Comparison of ENCODE assay signal across 25 cellular contexts in the genomic region with DNA sequence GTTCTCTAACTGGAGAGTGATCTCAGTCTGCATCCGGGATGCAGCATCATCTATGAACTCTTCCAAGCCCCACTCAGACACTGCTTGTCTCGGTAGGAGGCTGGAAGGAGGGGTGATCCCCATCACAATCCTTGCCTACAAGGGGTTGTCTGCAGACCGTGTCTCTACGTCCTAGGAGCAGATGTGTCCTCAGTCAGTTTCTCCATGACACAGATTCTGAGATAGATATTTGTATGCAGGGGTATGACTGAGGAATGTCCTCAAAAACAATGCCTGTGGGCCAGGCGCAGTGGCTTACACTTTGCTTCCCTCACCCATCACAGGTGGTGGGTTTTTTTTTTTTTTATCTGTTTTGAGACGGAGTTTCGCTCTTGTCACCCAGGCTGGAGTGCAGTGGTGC. TPM values are rescaled to one million over a fixed set of nuclear protein-coding genes. Genes with fewer than 3 reads are reported as not detected.
DNase-seq lines count a peak whose midpoint lies in the region; ATAC-seq and TF ChIP-seq lines count a peak whose summit lies in the region.
"Had no signal": no experiment of that assay in that cellular context is flagged by ENCODE, and none has a peak within 500 bp of the region (broad histone marks: within the 10 kb centered on the region; RNA-seq: fewer than 3 reads in every experiment).

No MANE protein-coding gene starts in this region.

- H2AFZ ChIP-seq in PC-9 (peak overlapping the region; percentile 28; the same call in 1 of the 2 replicates), neuronal stem cell (ENCODE audit: low read length) (peak overlapping the region; percentile 64)

- H3K27ac ChIP-seq in CD8-positive, alpha-beta T cell (ENCODE audit: low read depth, low read length) = peak overlapping the region; percentile 47
- H3K27ac ChIP-seq in PC-9 = no peak overlapping the region
- no peak overlapping the region for H3K27ac ChIP-seq in neuronal stem cell (replicated peaks; ENCODE audit: low read length)
- H3K27ac ChIP-seq: SK-N-MC had no signal

- H3K27me3 Mint-ChIP-seq in CD8-positive, alpha-beta T cell (ENCODE audit: low read depth) = peaks cover 14% of the 10 kb centered on the region
- H3K27me3 Mint-ChIP-seq in immature natural killer cell (ENCODE audit: low read depth in 3 of 3) = peaks cover 12 to 27% (median 17%) of the 10 kb centered on the region in 3 donors
- H3K27me3 Mint-ChIP-seq: CD4-positive, CD25-positive, alpha-beta regulatory T cell had no signal

- no peaks in the 10 kb centered on the region for H3K36me3 ChIP-seq in CD8-positive, alpha-beta T cell (ENCODE audit: insufficient read depth, low read length)
- H3K36me3 ChIP-seq in PC-9 (ENCODE audit: low read depth) (no peaks in the 10 kb centered on the region), neuronal stem cell (replicated peaks in 1 of 2; ENCODE audit: control insufficient read depth in 2 of 2, insufficient read depth in 2 of 2, low read length in 2 of 2) (no peaks in the 10 kb centered on the region)
- H3K36me3 ChIP-seq: BE2C had no signal

- H2AK5ac ChIP-seq in neuronal stem cell (ENCODE audit: low read depth, low read length) = no peak overlapping the region

- H3K27ac Mint-ChIP-seq in CD8-positive, alpha-beta T cell = no peak overlapping the region
- peak overlapping the region; percentile 93 to 100 (median 99) for H3K27ac Mint-ChIP-seq in immature natural killer cell
- H3K27ac Mint-ChIP-seq: IgD-negative memory B cell had no signal

- H3K18ac ChIP-seq in neuronal stem cell (ENCODE audit: low read length) = no peak overlapping the region

- no peaks in the 10 kb centered on the region for H3K79me1 ChIP-seq in neuronal stem cell (ENCODE audit: low read depth, low read length)

- BruUV-seq in PC-9 (replicated peaks; lab: Mats Ljungman, UMichigan) = no TSS peak

- H4K91ac ChIP-seq in neuronal stem cell (ENCODE audit: low read depth, low read length, poor library complexity) = no peak overlapping the region

- no peaks in the 10 kb centered on the region for H3K9me3 Mint-ChIP-seq in CD8-positive, alpha-beta T cell
- H3K9me3 Mint-ChIP-seq in immature natural killer cell = no peaks in the 10 kb centered on the region
- H3K9me3 Mint-ChIP-seq: IgD-negative memory B cell had no signal

- no peaks in the 10 kb centered on the region for H3K4me1 Mint-ChIP-seq in CD8-positive, alpha-beta T cell (ENCODE audit: low read depth)
- H3K4me1 Mint-ChIP-seq in immature natural killer cell = peaks cover 63 to 72% of the 10 kb centered on the region in 2 donors
- H3K4me1 Mint-ChIP-seq: IgD-negative memory B cell had no signal

- no peak for DNase-seq in CD8-positive, alpha-beta T cell
- DNase-seq in PC-9 (no peak), immature natural killer cell (peak; percentile 63 to 67 (median 64)), neuronal stem cell (ENCODE audit: low spot score) (no peak), cerebellar nuclear complex (lab: John Stamatoyannopoulos, UW) (no peak), DMS 273 (lab: John Stamatoyannopoulos, UW; ENCODE audit: unreplicated experiment) (no peak)
- no peak for DNase-seq in stimulated activated CD4-positive, alpha-beta T cell treated with anti-CD3 and anti-CD28 coated beads, Interleukin-15, amount 100 ng/mL, for 24 hours
- DNase-seq: BE2C; Calu3; CD4-positive, CD25-positive, alpha-beta regulatory T cell; GDM1; Karpas-422; MV-4-11; NCI-H1105 treated with DMSO at 0.1 percent for 48 hours; NCI-H2029 treated with DMSO at 0.1 percent for 48 hours; NCI-H2171 treated with DMSO at 0.1 percent for 48 hours; NCI-H446; NCI-H526; Right ventricle myocardium superior had no signal

- no CpG with 5 or more reads among the region's 7 CpGs for WGBS in neuronal stem cell (ENCODE audit: extremely low coverage in 2 of 2, insufficient read length in 2 of 2, insufficient replicate concordance in 1 of 2), 2 donors

- H3K9me2 ChIP-seq in PC-9 (ENCODE audit: insufficient read depth) = no peaks in the 10 kb centered on the region

- no peaks in the 10 kb centered on the region for H4K20me1 ChIP-seq in PC-9 (ENCODE audit: insufficient read depth)

- TF ChIP-seq CTCF in CD8-positive, alpha-beta T cell (IDR thresholded peaks at IDR 0.05) = no peak
- TF ChIP-seq CTCF in PC-9 (conservative IDR thresholded peaks at IDR 0.05) = no peak

- H3K4me3 ChIP-seq in CD8-positive, alpha-beta T cell (ENCODE audit: low read depth, low read length) = no peak overlapping the region
- no peak overlapping the region for H3K4me3 ChIP-seq in PC-9
- H3K4me3 ChIP-seq in neuronal stem cell (ENCODE audit: low read length in 2 of 2) = no peak overlapping the region
- H3K4me3 ChIP-seq: SK-N-MC had no signal

- no peaks in the 10 kb centered on the region for H3K79me2 ChIP-seq in PC-9 (ENCODE audit: low read depth)

- intact Hi-C loops in CD8-positive, alpha-beta T cell (cut with DNase I, micrococcal nuclease) = no loop called here
- intact Hi-C loops in PC-9 (cut with micrococcal nuclease; ENCODE audit: unreplicated experiment) = no loop called here

- 0 out of 2 replicates have a peak, but pooled peaks cover 5% of the 10 kb centered on the region for H3F3A ChIP-seq in PC-9 (ENCODE audit: insufficient read depth, low read depth)

- H2BK120ac ChIP-seq in neuronal stem cell (ENCODE audit: low read depth, low read length) = no peak overlapping the region

- H2BK12ac ChIP-seq in neuronal stem cell (ENCODE audit: low read length) = no peak overlapping the region

- H2BK5ac ChIP-seq in neuronal stem cell (ENCODE audit: low read length) = no peak overlapping the region

- peaks cover 4% of the 10 kb centered on the region for H3K4me1 ChIP-seq in CD8-positive, alpha-beta T cell (ENCODE audit: insufficient read depth, low read length)
- H3K4me1 ChIP-seq in PC-9 (replicated peaks; ENCODE audit: insufficient read depth) (no peaks in the 10 kb centered on the region), neuronal stem cell (ENCODE audit: control insufficient read depth in 2 of 2, insufficient read depth in 1 of 2, low read depth in 1 of 2, low read length in 2 of 2) (peaks cover 0 to 3% of the 10 kb centered on the region in 2 donors)
- H3K4me1 ChIP-seq: BE2C had no signal

- H3K23ac ChIP-seq in neuronal stem cell (ENCODE audit: low read depth, low read length, poor library complexity) = no peak overlapping the region

- H3K9ac ChIP-seq in neuronal stem cell (ENCODE audit: low read depth, low read length, poor library complexity) = no peak overlapping the region

- H3K27me3 ChIP-seq in CD8-positive, alpha-beta T cell (ENCODE audit: insufficient read depth, low read length) = no peaks in the 10 kb centered on the region
- H3K27me3 ChIP-seq in PC-9 (ENCODE audit: insufficient read depth, low read depth) (peaks cover 22% of the 10 kb centered on the region), neuronal stem cell (ENCODE audit: control insufficient read depth in 3 of 3, insufficient read depth in 3 of 3, low read depth in 1 of 3, low read length in 3 of 3) (no peaks in the 10 kb centered on the region)

- no peaks in the 10 kb centered on the region for H3K36me3 Mint-ChIP-seq in CD8-positive, alpha-beta T cell
- peaks cover 16 to 19% (median 16%) of the 10 kb centered on the region in 3 donors for H3K36me3 Mint-ChIP-seq in immature natural killer cell
- H3K36me3 Mint-ChIP-seq: CD4-positive, CD25-positive, alpha-beta regulatory T cell; IgD-negative memory B cell had no signal

- no peak overlapping the region for H3K14ac ChIP-seq in neuronal stem cell (ENCODE audit: low read length)

- H3K4me2 ChIP-seq in PC-9 (no peak overlapping the region), neuronal stem cell (ENCODE audit: insufficient read depth, low read length, poor library complexity, severe bottlenecking) (no peak overlapping the region)

- H2BK15ac ChIP-seq in neuronal stem cell (ENCODE audit: low read length) = no peak overlapping the region

- CTCF ChIA-PET in CD8-positive, alpha-beta T cell (lab: Charles Lee) = no interaction called here
- CTCF ChIA-PET in PC-9 (lab: Charles Lee) = no interaction called here

- no peak overlapping the region for H4K8ac ChIP-seq in neuronal stem cell (ENCODE audit: low read depth, low read length)

- ATAC-seq in CD8-positive, alpha-beta T cell = no peak
- ATAC-seq in GM21786 (IDR thresholded peaks at IDR 0.05; ENCODE audit: unreplicated experiment) = no peak

- no peak overlapping the region for H3K4ac ChIP-seq in neuronal stem cell (ENCODE audit: low read length)

- H3K9me3 ChIP-seq in CD8-positive, alpha-beta T cell (ENCODE audit: low read length) = no peaks in the 10 kb centered on the region
- H3K9me3 ChIP-seq in PC-9 (ENCODE audit: insufficient read depth, low read depth) = no peaks in the 10 kb centered on the region
- H3K9me3 ChIP-seq in neuronal stem cell (replicated peaks in 1 of 2; ENCODE audit: control insufficient read depth in 2 of 2, insufficient read depth in 1 of 2, low read depth in 1 of 2, low read length in 2 of 2) = peaks cover 0 to 4% of the 10 kb centered on the region in 2 donors
- H3K9me3 ChIP-seq: BE2C had no signal

- POLR2A ChIA-PET in CD8-positive, alpha-beta T cell (lab: Charles Lee) = no interaction called here
- POLR2A ChIA-PET in PC-9 (lab: Charles Lee; ENCODE audit: unreplicated experiment) = no interaction called here

- H3K4me3 Mint-ChIP-seq in CD8-positive, alpha-beta T cell = no peak overlapping the region
- H3K4me3 Mint-ChIP-seq in immature natural killer cell = peak overlapping the region; percentile 97 to 99 (median 98)

RNA-seq across cellular contexts. Expression of gene NCR1, which starts 0.9 kb away (rescaled TPM):
- total RNA-seq in CD8-positive, alpha-beta T cell = 1 to 10 TPM; 1.4 to 1.7 TPM
- total RNA-seq in PC-9 (2021) = not detected in 2 replicates
- 100 to 1,000 TPM in 1 of 3 donors, 10 to 100 TPM in 2; 34.1 to 146 (median 61.1) TPM for polyA plus RNA-seq in immature natural killer cell
- not detected for polyA plus RNA-seq in neuronal stem cell (2013, experiment 1 of 2)
- polyA plus RNA-seq in neuronal stem cell (2013, experiment 2 of 2) = not detected
- total RNA-seq: A673; Calu3; CD4-positive, CD25-positive, alpha-beta regulatory T cell; M059J; Right ventricle myocardium superior; RPMI7951 had no signal

RNA-seq across cellular contexts. Expression of gene FCAR, which starts 32.8 kb away (rescaled TPM):
- under 1 TPM in 1 of 2 experiments, not detected in 1; 0.43 TPM for total RNA-seq in CD8-positive, alpha-beta T cell
- not detected in 2 replicates for total RNA-seq in PC-9 (2021)
- polyA plus RNA-seq in immature natural killer cell = under 1 TPM in 1 of 3 donors, not detected in 2; 0.46 TPM
- polyA plus RNA-seq in neuronal stem cell (2013, experiment 1 of 2) = not detected
- not detected for polyA plus RNA-seq in neuronal stem cell (2013, experiment 2 of 2)
- total RNA-seq: A673; Calu3; CD4-positive, CD25-positive, alpha-beta regulatory T cell; M059J; RPMI7951 had no signal

RNA-seq across cellular contexts. Expression of gene NLRP7, which starts 40.5 kb away (rescaled TPM):
- not detected for total RNA-seq in CD8-positive, alpha-beta T cell
- total RNA-seq in PC-9 (2021) = 0.25 and 0.50 TPM in 2 replicates
- 1 to 10 TPM in 1 of 3 donors, under 1 TPM in 1, not detected in 1; 0.27 to 2.0 TPM for polyA plus RNA-seq in immature natural killer cell
- polyA plus RNA-seq in neuronal stem cell (2013, experiment 1 of 2) = not detected
- polyA plus RNA-seq in neuronal stem cell (2013, experiment 2 of 2) = not detected
- total RNA-seq: A673; Calu3; CD4-positive, CD25-positive, alpha-beta regulatory T cell; M059J; Right ventricle myocardium superior; RPMI7951 had no signal
- polyA plus RNA-seq: CD4-positive, CD25-positive, alpha-beta regulatory T cell had no signal

RNA-seq across cellular contexts. Expression of gene KIR3DL2, which starts 56.6 kb away (rescaled TPM):
- 1 to 10 TPM in 1 of 2 experiments, under 1 TPM in 1; 1.00 to 1.5 TPM for total RNA-seq in CD8-positive, alpha-beta T cell
- total RNA-seq in PC-9 (2021) = not detected in 2 replicates
- polyA plus RNA-seq in immature natural killer cell = 10 to 100 TPM; 36.1 to 61.1 (median 44.1) TPM
- not detected for polyA plus RNA-seq in neuronal stem cell (2013, experiment 1 of 2)
- polyA plus RNA-seq in neuronal stem cell (2013, experiment 2 of 2) = not detected
- total RNA-seq: A673, Calu3, M059J, Right ventricle myocardium superior, RPMI7951 had no signal

RNA-seq across cellular contexts. Expression of gene NLRP2, which starts 59.4 kb away (rescaled TPM):
- 1 to 10 TPM; 9.4 to 9.7 TPM for total RNA-seq in CD8-positive, alpha-beta T cell
- 117 and 153 TPM in 2 replicates for total RNA-seq in PC-9 (2021)
- polyA plus RNA-seq in immature natural killer cell = 10 to 100 TPM in 1 of 3 donors, 1 to 10 TPM in 2; 1.9 to 18.7 (median 4.4) TPM
- polyA plus RNA-seq in neuronal stem cell (2013, experiment 1 of 2) = 0.03 TPM
- 0.03 TPM for polyA plus RNA-seq in neuronal stem cell (2013, experiment 2 of 2)
- total RNA-seq: M059J had no signal

Comparison
In these comparisons a context has a peak if more than half of its experiments do, and no peak if none do; other contexts are left out.
1. DNase-seq: peak in immature natural killer cell (3 of 3); none in CD8-positive, alpha-beta T cell (0 of 7), PC-9 (0 of 2), neuronal stem cell (single experiment), cerebellar nuclear complex (0 of 2), DMS 273 (single experiment) and stimulated activated CD4-positive, alpha-beta T cell treated with anti-CD3 and anti-CD28 coated beads, Interleukin-15, amount 100 ng/mL, for 24 hours (single experiment).